ENCODE assay signal across 1 cellular context in the genomic region with DNA sequence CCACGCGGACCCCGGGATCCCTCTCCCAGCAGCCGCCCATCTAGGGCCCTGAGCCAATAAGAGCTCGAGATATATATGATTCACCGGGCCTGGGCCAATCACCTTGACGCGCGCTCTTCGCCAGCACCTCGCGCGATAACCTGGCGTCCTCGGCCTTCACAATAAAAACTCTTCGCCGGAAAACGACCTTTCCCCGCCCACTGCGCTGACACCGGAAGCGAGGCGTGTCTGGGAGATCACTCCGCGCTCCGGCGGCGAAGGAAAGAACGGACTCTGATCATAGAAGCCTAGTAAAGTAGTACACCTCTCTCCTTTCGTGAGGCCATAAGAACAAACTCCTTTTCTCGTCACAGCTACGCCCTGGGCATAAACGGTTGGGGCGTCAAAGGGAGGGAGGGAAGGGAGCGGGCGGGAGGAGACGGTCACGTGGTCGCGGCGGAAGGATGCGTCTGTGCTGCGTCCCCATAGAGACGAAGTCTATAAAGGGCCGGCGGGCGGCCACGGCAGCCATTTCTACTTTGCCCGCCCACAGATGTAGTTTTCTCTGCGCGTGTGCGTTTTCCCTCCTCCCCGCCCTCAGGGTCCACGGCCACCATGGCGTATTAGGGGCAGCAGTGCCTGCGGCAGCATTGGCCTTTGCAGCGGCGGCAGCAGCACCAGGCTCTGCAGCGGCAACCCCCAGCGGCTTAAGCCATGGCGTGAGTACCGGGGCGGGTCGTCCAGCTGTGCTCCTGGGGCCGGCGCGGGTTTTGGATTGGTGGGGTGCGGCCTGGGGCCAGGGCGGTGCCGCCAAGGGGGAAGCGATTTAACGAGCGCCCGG.
TF ChIP-seq lines count a peak whose summit lies in the region.

A gene with protein sequence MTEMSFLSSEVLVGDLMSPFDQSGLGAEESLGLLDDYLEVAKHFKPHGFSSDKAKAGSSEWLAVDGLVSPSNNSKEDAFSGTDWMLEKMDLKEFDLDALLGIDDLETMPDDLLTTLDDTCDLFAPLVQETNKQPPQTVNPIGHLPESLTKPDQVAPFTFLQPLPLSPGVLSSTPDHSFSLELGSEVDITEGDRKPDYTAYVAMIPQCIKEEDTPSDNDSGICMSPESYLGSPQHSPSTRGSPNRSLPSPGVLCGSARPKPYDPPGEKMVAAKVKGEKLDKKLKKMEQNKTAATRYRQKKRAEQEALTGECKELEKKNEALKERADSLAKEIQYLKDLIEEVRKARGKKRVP (plus strand): TSS at position 509 of the 820 bp plus-strand sequence. CDS start 884 bp downstream, outside the sequence.

TF ChIP-seq in HEK293, 187 proteins besides CTCF, POLR2A, EP300 and RAD21 (continued from another document and continues in another):
- TF ChIP-seq, protein P1, sequence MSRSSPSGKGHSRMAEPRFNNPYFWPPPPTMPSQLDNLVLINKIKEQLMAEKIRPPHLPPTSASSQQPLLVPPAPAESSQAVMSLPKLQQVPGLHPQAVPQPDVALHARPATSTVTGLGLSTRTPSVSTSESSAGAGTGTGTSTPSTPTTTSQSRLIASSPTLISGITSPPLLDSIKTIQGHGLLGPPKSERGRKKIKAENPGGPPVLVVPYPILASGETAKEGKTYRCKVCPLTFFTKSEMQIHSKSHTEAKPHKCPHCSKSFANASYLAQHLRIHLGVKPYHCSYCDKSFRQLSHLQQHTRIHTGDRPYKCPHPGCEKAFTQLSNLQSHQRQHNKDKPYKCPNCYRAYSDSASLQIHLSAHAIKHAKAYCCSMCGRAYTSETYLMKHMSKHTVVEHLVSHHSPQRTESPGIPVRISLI (tag by site-specific recombination; IDR thresholded peaks at IDR 0.05) = peak; percentile 89
- TF ChIP-seq ZBTB21 (tag by site-specific recombination; IDR thresholded peaks at IDR 0.05) (peak; percentile 87), ZSCAN16 (tag by site-specific recombination; IDR thresholded peaks at IDR 0.05) (no peak), ZNF366 (tag by site-specific recombination; conservative IDR thresholded peaks at IDR 0.05) (peak; percentile 84), ZBTB20 (tag by site-specific recombination; IDR thresholded peaks at IDR 0.05) (peak; percentile 15; the same call in 1 of the 2 replicates), ZNF747 (tag by site-specific recombination; IDR thresholded peaks at IDR 0.05) (no peak), ZNF146 (tag by site-specific recombination; IDR thresholded peaks at IDR 0.05) (peak; percentile 80), ZNF768 (tag by site-specific recombination; IDR thresholded peaks at IDR 0.05) (no peak), YY1 (tag by site-specific recombination; IDR thresholded peaks at IDR 0.05) (peak; percentile 89), ZNF626 (tag by site-specific recombination; IDR thresholded peaks at IDR 0.05) (no peak), OVOL3 (tag by site-specific recombination; IDR thresholded peaks at IDR 0.05) (peak; percentile 75), KLF1 (tag by site-specific recombination; IDR thresholded peaks at IDR 0.05) (peak; percentile 60), EGR2 (tag by site-specific recombination; IDR thresholded peaks at IDR 0.05; ENCODE audit: low read depth) (peak; percentile 82), ZNF140 (tag by site-specific recombination; IDR thresholded peaks at IDR 0.05) (no peak), ZNF132 (tag by site-specific recombination; IDR thresholded peaks at IDR 0.05; ENCODE audit: borderline replicate concordance) (no peak), ZBTB8A (tag by site-specific recombination; IDR thresholded peaks at IDR 0.05) (no peak), ZNF514 (tag by site-specific recombination; IDR thresholded peaks at IDR 0.05) (no peak), ZNF621 (tag by site-specific recombination; IDR thresholded peaks at IDR 0.05) (no peak), ZNF391 (tag by site-specific recombination; IDR thresholded peaks at IDR 0.05; ENCODE audit: borderline replicate concordance, low read depth) (peak; percentile 83; the same call in 1 of the 2 replicates), ZNF623 (tag by site-specific recombination; IDR thresholded peaks at IDR 0.05) (peak; percentile 52; the same call in 1 of the 2 replicates), ZNF596 (tag by site-specific recombination; IDR thresholded peaks at IDR 0.05) (no peak), GLIS2 (tag by site-specific recombination; IDR thresholded peaks at IDR 0.05) (no peak; the same call in 1 of the 2 replicates), SCRT2 (tag by site-specific recombination; IDR thresholded peaks at IDR 0.05) (peak; percentile 27; the same call in 1 of the 2 replicates), ZNF37A (tag by site-specific recombination; IDR thresholded peaks at IDR 0.05) (no peak)
- TF ChIP-seq, protein P2, sequence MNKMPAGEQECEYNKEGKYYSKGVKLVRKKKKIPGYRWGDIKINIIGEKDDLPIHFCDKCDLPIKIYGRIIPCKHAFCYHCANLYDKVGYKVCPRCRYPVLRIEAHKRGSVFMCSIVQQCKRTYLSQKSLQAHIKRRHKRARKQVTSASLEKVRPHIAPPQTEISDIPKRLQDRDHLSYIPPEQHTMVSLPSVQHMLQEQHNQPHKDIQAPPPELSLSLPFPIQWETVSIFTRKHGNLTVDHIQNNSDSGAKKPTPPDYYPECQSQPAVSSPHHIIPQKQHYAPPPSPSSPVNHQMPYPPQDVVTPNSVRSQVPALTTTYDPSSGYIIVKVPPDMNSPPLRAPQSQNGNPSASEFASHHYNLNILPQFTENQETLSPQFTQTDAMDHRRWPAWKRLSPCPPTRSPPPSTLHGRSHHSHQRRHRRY (tag by site-specific recombination; IDR thresholded peaks at IDR 0.05) = no peak; the same call in 1 of the 2 replicates
- TF ChIP-seq, protein P3, sequence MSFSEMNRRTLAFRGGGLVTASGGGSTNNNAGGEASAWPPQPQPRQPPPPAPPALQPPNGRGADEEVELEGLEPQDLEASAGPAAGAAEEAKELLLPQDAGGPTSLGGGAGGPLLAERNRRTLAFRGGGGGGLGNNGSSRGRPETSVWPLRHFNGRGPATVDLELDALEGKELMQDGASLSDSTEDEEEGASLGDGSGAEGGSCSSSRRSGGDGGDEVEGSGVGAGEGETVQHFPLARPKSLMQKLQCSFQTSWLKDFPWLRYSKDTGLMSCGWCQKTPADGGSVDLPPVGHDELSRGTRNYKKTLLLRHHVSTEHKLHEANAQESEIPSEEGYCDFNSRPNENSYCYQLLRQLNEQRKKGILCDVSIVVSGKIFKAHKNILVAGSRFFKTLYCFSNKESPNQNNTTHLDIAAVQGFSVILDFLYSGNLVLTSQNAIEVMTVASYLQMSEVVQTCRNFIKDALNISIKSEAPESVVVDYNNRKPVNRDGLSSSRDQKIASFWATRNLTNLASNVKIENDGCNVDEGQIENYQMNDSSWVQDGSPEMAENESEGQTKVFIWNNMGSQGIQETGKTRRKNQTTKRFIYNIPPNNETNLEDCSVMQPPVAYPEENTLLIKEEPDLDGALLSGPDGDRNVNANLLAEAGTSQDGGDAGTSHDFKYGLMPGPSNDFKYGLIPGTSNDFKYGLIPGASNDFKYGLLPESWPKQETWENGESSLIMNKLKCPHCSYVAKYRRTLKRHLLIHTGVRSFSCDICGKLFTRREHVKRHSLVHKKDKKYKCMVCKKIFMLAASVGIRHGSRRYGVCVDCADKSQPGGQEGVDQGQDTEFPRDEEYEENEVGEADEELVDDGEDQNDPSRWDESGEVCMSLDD (tag by site-specific recombination; IDR thresholded peaks at IDR 0.05) = peak; percentile 79; the same call in 1 of the 2 replicates
- TF ChIP-seq, protein P4, sequence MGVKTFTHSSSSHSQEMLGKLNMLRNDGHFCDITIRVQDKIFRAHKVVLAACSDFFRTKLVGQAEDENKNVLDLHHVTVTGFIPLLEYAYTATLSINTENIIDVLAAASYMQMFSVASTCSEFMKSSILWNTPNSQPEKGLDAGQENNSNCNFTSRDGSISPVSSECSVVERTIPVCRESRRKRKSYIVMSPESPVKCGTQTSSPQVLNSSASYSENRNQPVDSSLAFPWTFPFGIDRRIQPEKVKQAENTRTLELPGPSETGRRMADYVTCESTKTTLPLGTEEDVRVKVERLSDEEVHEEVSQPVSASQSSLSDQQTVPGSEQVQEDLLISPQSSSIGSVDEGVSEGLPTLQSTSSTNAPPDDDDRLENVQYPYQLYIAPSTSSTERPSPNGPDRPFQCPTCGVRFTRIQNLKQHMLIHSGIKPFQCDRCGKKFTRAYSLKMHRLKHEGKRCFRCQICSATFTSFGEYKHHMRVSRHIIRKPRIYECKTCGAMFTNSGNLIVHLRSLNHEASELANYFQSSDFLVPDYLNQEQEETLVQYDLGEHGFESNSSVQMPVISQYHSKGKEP (tag by site-specific recombination; IDR thresholded peaks at IDR 0.05) = 0 out of 2 replicates have a peak, but pooled peaks have one; percentile 14
- TF ChIP-seq, protein P5, sequence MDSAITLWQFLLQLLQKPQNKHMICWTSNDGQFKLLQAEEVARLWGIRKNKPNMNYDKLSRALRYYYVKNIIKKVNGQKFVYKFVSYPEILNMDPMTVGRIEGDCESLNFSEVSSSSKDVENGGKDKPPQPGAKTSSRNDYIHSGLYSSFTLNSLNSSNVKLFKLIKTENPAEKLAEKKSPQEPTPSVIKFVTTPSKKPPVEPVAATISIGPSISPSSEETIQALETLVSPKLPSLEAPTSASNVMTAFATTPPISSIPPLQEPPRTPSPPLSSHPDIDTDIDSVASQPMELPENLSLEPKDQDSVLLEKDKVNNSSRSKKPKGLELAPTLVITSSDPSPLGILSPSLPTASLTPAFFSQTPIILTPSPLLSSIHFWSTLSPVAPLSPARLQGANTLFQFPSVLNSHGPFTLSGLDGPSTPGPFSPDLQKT (IDR thresholded peaks at IDR 0.05; ENCODE audit: borderline replicate concordance, low read depth, low read length) = peak; percentile 98
- TF ChIP-seq, protein P6, sequence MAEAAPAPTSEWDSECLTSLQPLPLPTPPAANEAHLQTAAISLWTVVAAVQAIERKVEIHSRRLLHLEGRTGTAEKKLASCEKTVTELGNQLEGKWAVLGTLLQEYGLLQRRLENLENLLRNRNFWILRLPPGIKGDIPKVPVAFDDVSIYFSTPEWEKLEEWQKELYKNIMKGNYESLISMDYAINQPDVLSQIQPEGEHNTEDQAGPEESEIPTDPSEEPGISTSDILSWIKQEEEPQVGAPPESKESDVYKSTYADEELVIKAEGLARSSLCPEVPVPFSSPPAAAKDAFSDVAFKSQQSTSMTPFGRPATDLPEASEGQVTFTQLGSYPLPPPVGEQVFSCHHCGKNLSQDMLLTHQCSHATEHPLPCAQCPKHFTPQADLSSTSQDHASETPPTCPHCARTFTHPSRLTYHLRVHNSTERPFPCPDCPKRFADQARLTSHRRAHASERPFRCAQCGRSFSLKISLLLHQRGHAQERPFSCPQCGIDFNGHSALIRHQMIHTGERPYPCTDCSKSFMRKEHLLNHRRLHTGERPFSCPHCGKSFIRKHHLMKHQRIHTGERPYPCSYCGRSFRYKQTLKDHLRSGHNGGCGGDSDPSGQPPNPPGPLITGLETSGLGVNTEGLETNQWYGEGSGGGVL (tag by site-specific recombination; IDR thresholded peaks at IDR 0.05) = 0 out of 2 replicates have a peak, but pooled peaks have one; percentile 20
- TF ChIP-seq, protein P7, sequence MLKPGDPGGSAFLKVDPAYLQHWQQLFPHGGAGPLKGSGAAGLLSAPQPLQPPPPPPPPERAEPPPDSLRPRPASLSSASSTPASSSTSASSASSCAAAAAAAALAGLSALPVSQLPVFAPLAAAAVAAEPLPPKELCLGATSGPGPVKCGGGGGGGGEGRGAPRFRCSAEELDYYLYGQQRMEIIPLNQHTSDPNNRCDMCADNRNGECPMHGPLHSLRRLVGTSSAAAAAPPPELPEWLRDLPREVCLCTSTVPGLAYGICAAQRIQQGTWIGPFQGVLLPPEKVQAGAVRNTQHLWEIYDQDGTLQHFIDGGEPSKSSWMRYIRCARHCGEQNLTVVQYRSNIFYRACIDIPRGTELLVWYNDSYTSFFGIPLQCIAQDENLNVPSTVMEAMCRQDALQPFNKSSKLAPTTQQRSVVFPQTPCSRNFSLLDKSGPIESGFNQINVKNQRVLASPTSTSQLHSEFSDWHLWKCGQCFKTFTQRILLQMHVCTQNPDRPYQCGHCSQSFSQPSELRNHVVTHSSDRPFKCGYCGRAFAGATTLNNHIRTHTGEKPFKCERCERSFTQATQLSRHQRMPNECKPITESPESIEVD (tag by site-specific recombination; IDR thresholded peaks at IDR 0.05) = no peak; the same call in 1 of the 2 replicates
- TF ChIP-seq, protein P8, sequence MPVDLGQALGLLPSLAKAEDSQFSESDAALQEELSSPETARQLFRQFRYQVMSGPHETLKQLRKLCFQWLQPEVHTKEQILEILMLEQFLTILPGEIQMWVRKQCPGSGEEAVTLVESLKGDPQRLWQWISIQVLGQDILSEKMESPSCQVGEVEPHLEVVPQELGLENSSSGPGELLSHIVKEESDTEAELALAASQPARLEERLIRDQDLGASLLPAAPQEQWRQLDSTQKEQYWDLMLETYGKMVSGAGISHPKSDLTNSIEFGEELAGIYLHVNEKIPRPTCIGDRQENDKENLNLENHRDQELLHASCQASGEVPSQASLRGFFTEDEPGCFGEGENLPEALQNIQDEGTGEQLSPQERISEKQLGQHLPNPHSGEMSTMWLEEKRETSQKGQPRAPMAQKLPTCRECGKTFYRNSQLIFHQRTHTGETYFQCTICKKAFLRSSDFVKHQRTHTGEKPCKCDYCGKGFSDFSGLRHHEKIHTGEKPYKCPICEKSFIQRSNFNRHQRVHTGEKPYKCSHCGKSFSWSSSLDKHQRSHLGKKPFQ (tag by site-specific recombination; IDR thresholded peaks at IDR 0.05) = no peak
- TF ChIP-seq, protein P9, sequence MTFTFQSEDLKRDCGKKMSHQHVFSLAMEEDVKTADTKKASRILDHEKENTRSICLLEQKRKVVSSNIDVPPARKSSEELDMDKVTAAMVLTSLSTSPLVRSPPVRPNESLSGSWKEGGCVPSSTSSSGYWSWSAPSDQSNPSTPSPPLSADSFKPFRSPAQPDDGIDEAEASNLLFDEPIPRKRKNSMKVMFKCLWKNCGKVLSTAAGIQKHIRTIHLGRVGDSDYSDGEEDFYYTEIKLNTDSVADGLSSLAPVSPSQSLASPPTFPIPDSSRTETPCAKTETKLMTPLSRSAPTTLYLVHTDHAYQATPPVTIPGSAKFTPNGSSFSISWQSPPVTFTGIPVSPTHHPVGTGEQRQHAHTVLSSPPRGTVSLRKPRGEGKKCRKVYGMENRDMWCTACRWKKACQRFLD (tag by site-specific recombination; IDR thresholded peaks at IDR 0.05) = 0 out of 2 replicates have a peak, but pooled peaks have one; percentile 7
- TF ChIP-seq, protein P10, sequence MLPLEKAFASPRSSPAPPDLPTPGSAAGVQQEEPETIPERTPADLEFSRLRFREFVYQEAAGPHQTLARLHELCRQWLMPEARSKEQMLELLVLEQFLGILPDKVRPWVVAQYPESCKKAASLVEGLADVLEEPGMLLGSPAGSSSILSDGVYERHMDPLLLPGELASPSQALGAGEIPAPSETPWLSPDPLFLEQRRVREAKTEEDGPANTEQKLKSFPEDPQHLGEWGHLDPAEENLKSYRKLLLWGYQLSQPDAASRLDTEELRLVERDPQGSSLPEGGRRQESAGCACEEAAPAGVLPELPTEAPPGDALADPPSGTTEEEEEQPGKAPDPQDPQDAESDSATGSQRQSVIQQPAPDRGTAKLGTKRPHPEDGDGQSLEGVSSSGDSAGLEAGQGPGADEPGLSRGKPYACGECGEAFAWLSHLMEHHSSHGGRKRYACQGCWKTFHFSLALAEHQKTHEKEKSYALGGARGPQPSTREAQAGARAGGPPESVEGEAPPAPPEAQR (tag by site-specific recombination; IDR thresholded peaks at IDR 0.05) = peak; percentile 86; the same call in 1 of the 2 replicates
- TF ChIP-seq, protein P11, sequence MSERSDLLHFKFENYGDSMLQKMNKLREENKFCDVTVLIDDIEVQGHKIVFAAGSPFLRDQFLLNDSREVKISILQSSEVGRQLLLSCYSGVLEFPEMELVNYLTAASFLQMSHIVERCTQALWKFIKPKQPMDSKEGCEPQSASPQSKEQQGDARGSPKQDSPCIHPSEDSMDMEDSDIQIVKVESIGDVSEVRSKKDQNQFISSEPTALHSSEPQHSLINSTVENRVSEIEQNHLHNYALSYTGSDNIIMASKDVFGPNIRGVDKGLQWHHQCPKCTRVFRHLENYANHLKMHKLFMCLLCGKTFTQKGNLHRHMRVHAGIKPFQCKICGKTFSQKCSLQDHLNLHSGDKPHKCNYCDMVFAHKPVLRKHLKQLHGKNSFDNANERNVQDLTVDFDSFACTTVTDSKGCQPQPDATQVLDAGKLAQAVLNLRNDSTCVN (tag by site-specific recombination; optimal IDR thresholded peaks at IDR 0.05) = peak; percentile 61
